In the genomic region with DNA sequence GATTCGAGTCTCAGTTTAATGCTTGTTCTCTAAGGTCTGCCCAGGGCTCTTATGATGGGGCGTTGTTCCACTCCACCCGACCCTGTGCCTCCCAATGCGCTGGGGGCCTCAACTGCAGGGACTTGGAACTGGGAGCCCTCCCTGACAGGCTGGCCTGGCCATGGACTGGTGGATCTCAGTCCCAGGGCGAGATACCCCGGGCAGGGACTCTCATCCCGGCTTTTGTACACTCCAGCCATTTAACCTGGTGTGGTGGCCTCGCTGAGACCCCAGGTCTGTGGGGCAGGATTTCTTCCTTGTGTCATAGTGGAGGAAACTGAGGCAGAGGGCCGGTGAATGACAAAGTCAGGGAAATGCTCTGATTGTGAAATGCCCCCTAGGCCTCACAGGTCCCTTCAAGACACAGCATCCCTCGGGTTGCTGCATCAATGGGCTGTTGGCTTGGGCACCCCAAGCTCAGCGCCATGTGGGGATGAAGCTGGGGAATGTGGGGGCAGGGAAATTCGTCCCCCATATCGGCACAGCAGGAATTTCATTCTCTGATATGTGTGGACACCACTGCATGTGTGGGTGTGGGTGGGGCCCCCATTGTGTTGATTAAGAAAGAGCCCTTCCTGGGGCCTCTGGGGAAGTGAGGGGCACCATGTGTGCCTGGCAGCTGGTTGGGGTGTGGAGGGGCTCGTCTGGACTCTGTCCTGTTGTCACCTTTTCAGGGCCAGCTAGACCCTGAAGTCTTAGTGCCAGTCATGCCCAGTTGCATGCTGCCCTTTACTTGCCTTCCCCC, we compare ENCODE assay signal across 9 cellular contexts. TPM values are rescaled to one million over a fixed set of nuclear protein-coding genes. Genes with fewer than 3 reads are reported as not detected.
DNase-seq lines count a peak whose midpoint lies in the region; ATAC-seq and TF ChIP-seq lines count a peak whose summit lies in the region.
"Had no signal": no experiment of that assay in that cellular context is flagged by ENCODE, and none has a peak within 500 bp of the region (broad histone marks: within the 10 kb centered on the region; RNA-seq: fewer than 3 reads in every experiment).

No MANE protein-coding gene starts in this region.

- no peaks in the 10 kb centered on the region for H4K20me1 ChIP-seq in OCI-LY7 (ENCODE audit: insufficient read depth, low read length)

- H2AFZ ChIP-seq in OCI-LY7 (ENCODE audit: low read length): peak overlapping the region; percentile 63; the same call in 1 of the 2 replicates

- no peak for DNase-seq in CD4-positive, alpha-beta memory T cell
- no peak for DNase-seq in OCI-LY7 (ENCODE audit: low spot score)
- no peak for DNase-seq in coronary artery (ENCODE audit: low spot score)
- DNase-seq in osteocyte (ENCODE audit: extremely low spot score, unreplicated experiment): no peak
- DNase-seq in erythroblast (lab: John Stamatoyannopoulos, UW): no peak
- DNase-seq in MV-4-11 (lab: John Stamatoyannopoulos, UW): no peak
- no peak for DNase-seq in sciatic nerve (ENCODE audit: low spot score)

- no peak for TF ChIP-seq POLR2A in erythroblast (IDR thresholded peaks at IDR 0.05; ENCODE audit: low read length)

- H3K4me2 ChIP-seq in OCI-LY7 (ENCODE audit: low read length): no peak overlapping the region

- no peaks in the 10 kb centered on the region for H3K9me3 Mint-ChIP-seq in CD4-positive, alpha-beta memory T cell
- no peaks in the 10 kb centered on the region for H3K9me3 Mint-ChIP-seq in osteocyte (ENCODE audit: unreplicated experiment)

- intact Hi-C loops in CD4-positive, alpha-beta memory T cell (cut with micrococcal nuclease): loop anchor here (5.0 kb wide), 1 partner anchor 631 kb away; no protein-coding TSS in a partner anchor
- intact Hi-C loops in OCI-LY7 (cut with micrococcal nuclease; ENCODE audit: unreplicated experiment): no loop called here
- intact Hi-C loops in sciatic nerve (cut with DNase I): no loop called here

- no peak overlapping the region for H3K27ac ChIP-seq in CD4-positive, alpha-beta memory T cell (ENCODE audit: low read depth, low read length)
- no peak overlapping the region for H3K27ac ChIP-seq in OCI-LY7 (ENCODE audit: low read depth, low read length, poor library complexity, severe bottlenecking)
- no peak overlapping the region for H3K27ac ChIP-seq in coronary artery

- peaks cover 9% of the 10 kb centered on the region for H3K4me1 ChIP-seq in CD4-positive, alpha-beta memory T cell (ENCODE audit: insufficient read depth, low read length)
- peaks cover 6% of the 10 kb centered on the region for H3K4me1 ChIP-seq in OCI-LY7 (ENCODE audit: insufficient read depth, low read length, poor library complexity, severe bottlenecking)

- TF ChIP-seq CTCF in OCI-LY7 (conservative IDR thresholded peaks at IDR 0.05; ENCODE audit: low read length): no peak
- no peak for TF ChIP-seq CTCF in coronary artery (IDR thresholded peaks at IDR 0.05)
- TF ChIP-seq CTCF in osteocyte (IDR thresholded peaks at IDR 0.05): no peak

- no peaks in the 10 kb centered on the region for H3K36me3 Mint-ChIP-seq in CD4-positive, alpha-beta memory T cell
- H3K36me3 Mint-ChIP-seq in osteocyte (ENCODE audit: unreplicated experiment): no peaks in the 10 kb centered on the region

- ATAC-seq in HG03095 (IDR thresholded peaks at IDR 0.05; ENCODE audit: unreplicated experiment) (no peak), sciatic nerve (no peak)

- H3K4me1 Mint-ChIP-seq in CD4-positive, alpha-beta memory T cell: peaks cover 3 to 6% (median 4%) of the 10 kb centered on the region in 4 donors
- H3K4me1 Mint-ChIP-seq in osteocyte (ENCODE audit: unreplicated experiment): peaks cover 6% of the 10 kb centered on the region

- H3K27me3 Mint-ChIP-seq in CD4-positive, alpha-beta memory T cell: peaks cover 0 to 2% of the 10 kb centered on the region in 2 donors
- H3K27me3 Mint-ChIP-seq in osteocyte (ENCODE audit: unreplicated experiment): no peaks in the 10 kb centered on the region

- peak overlapping the region in 7 of 8 donors; percentile 60 to 73 (median 71) for H3K4me3 Mint-ChIP-seq in CD4-positive, alpha-beta memory T cell
- peak overlapping the region; percentile 64 for H3K4me3 Mint-ChIP-seq in osteocyte (ENCODE audit: unreplicated experiment)

- POLR2A ChIA-PET in CD4-positive, alpha-beta memory T cell (lab: Charles Lee; ENCODE audit: partially characterized antibody): interaction anchor here (1.1 to 1.3 kb wide), 2 partner anchors 20 to 21 kb away, joined by 3 to 8 read pairs; partner anchors contain the start of gene ZNF678
- POLR2A ChIA-PET in OCI-LY7 (lab: Charles Lee): no interaction called here

- no peaks in the 10 kb centered on the region for H3K9me2 ChIP-seq in OCI-LY7 (ENCODE audit: insufficient read depth, low read length)

- no peak overlapping the region for H3K4me3 ChIP-seq in CD4-positive, alpha-beta memory T cell (ENCODE audit: low read length in 2 of 2)
- H3K4me3 ChIP-seq in OCI-LY7 (ENCODE audit: low read depth, low read length, poor library complexity, severe bottlenecking) (no peak overlapping the region), coronary artery (peak overlapping the region; percentile 88)

- no peaks in the 10 kb centered on the region for H3K9me3 ChIP-seq in CD4-positive, alpha-beta memory T cell (ENCODE audit: control insufficient read depth in 1 of 2, low read length in 2 of 2)
- no peaks in the 10 kb centered on the region for H3K9me3 ChIP-seq in OCI-LY7 (ENCODE audit: low read length)
- H3K9me3 ChIP-seq: Peyer's patch had no signal

- no peaks in the 10 kb centered on the region for H3K36me3 ChIP-seq in CD4-positive, alpha-beta memory T cell (ENCODE audit: insufficient read depth, low read length)
- no peaks in the 10 kb centered on the region for H3K36me3 ChIP-seq in OCI-LY7 (ENCODE audit: insufficient read depth, low read length)
- H3K36me3 ChIP-seq: Peyer's patch had no signal

- CTCF ChIA-PET in CD4-positive, alpha-beta memory T cell (lab: Charles Lee; ENCODE audit: partially characterized antibody): interaction anchor here (0.6 to 2.8 kb wide), 7 partner anchors 11 to 220 kb away, joined by 3 to 38 read pairs (median 4); partner anchors contain the start of gene ZNF678
- CTCF ChIA-PET in OCI-LY7 (lab: Charles Lee; ENCODE audit: unreplicated experiment): no interaction called here

- H3K27ac Mint-ChIP-seq in CD4-positive, alpha-beta memory T cell: peak overlapping the region in 4 of 7 donors; percentile 17 to 83 (median 58)
- peak overlapping the region; percentile 63 for H3K27ac Mint-ChIP-seq in osteocyte (ENCODE audit: unreplicated experiment)

- no peaks in the 10 kb centered on the region for H3K27me3 ChIP-seq in CD4-positive, alpha-beta memory T cell (ENCODE audit: insufficient read depth, low read length)
- H3K27me3 ChIP-seq: Peyer's patch had no signal

- no peaks in the 10 kb centered on the region for H3K79me2 ChIP-seq in OCI-LY7 (ENCODE audit: insufficient read depth, low read depth, low read length)

- no TSS peak for BruUV-seq in OCI-LY7 (replicated peaks; lab: Mats Ljungman, UMichigan)

RNA-seq across cellular contexts. Expression of gene ZNF678, which starts 19.9 kb away (rescaled TPM):
- total RNA-seq in CD4-positive, alpha-beta memory T cell: 10 to 100 TPM in 1 of 2 experiments, 1 to 10 TPM in 1; 8.4 to 10.2 TPM
- polyA plus RNA-seq in CD4-positive, alpha-beta memory T cell: 1 to 10 TPM; 3.0 to 4.1 TPM
- total RNA-seq in OCI-LY7 (2014; rRNA removed; shearing (Covaris generic)): 23.9 and 28.3 TPM in 2 replicates
- total RNA-seq in OCI-LY7 (2022): 19.7 and 20.4 TPM in 2 replicates
- total RNA-seq in osteocyte: 6.8 and 6.9 TPM in 2 replicates
- total RNA-seq in sciatic nerve: 9.7 TPM
